ENCODE assay signal across 8 cellular contexts in genomic region chr3:38453914-38454178, GRCh38. TPM values are rescaled to one million over a fixed set of nuclear protein-coding genes. Genes with fewer than 3 reads are reported as not detected.
DNase-seq lines count a peak whose midpoint lies in the region; ATAC-seq and TF ChIP-seq lines count a peak whose summit lies in the region.

No MANE protein-coding gene starts in this region.

- H3K9me3 ChIP-seq in left lung (no peaks in the 10 kb centered on the region), thymus (ENCODE audit: control insufficient read depth) (no peaks in the 10 kb centered on the region)

- WGBS in thymus, result under 1% methylated on average over 36 of the region's 36 CpGs

- peak overlapping the region; percentile 69 to 77 for H3K4me3 ChIP-seq in left lung
- peak overlapping the region; percentile 97 for H3K4me3 ChIP-seq in thymus (ENCODE audit: low read length)

- H3K4me1 Mint-ChIP-seq in activated CD4-positive, alpha-beta T cell treated with anti-CD3 and anti-CD28 coated beads, Interleukin-2, amount 10 ng/mL, durations not matched to agents 7 days and 5 days, result peaks cover 25% of the 10 kb centered on the region
- H3K4me1 Mint-ChIP-seq in activated naive CD8-positive, alpha-beta T cell treated with anti-CD3 and anti-CD28 coated beads, Interleukin-2, amount 10 ng/mL, durations not matched to agents 7 days and 5 days, result peaks cover 9% of the 10 kb centered on the region

- ATAC-seq in activated naive CD8-positive, alpha-beta T cell treated with anti-CD3 and anti-CD28 coated beads, Interleukin-2, amount 10 ng/mL, durations not matched to agents 7 days and 5 days (ENCODE audit: low read depth), result no peak
- ATAC-seq in left lung, result no peak

- peaks cover 10% of the 10 kb centered on the region for H3K9me3 Mint-ChIP-seq in activated CD4-positive, alpha-beta T cell treated with anti-CD3 and anti-CD28 coated beads, Interleukin-2, amount 10 ng/mL, durations not matched to agents 7 days and 5 days
- peaks cover 11% of the 10 kb centered on the region for H3K9me3 Mint-ChIP-seq in activated naive CD8-positive, alpha-beta T cell treated with anti-CD3 and anti-CD28 coated beads, Interleukin-2, amount 10 ng/mL, durations not matched to agents 7 days and 5 days

- H3K27ac ChIP-seq in left lung, result peak overlapping the region; percentile 69 to 80
- peak overlapping the region; percentile 85 for H3K27ac ChIP-seq in thymus (ENCODE audit: low read depth)

- peaks cover 0 to 37% of the 10 kb centered on the region in 2 donors for H3K27me3 ChIP-seq in left lung
- no peaks in the 10 kb centered on the region for H3K27me3 ChIP-seq in thymus (ENCODE audit: control insufficient read depth, insufficient read depth)

- H3K27me3 Mint-ChIP-seq in activated CD4-positive, alpha-beta T cell treated with anti-CD3 and anti-CD28 coated beads, Interleukin-2, amount 10 ng/mL, durations not matched to agents 7 days and 5 days, result peaks cover 7% of the 10 kb centered on the region
- peaks cover 5% of the 10 kb centered on the region for H3K27me3 Mint-ChIP-seq in activated naive CD8-positive, alpha-beta T cell treated with anti-CD3 and anti-CD28 coated beads, Interleukin-2, amount 10 ng/mL, durations not matched to agents 7 days and 5 days

- DNase-seq in activated CD4-positive, alpha-beta T cell treated with anti-CD3 and anti-CD28 coated beads, Interleukin-2, amount 10 ng/mL, durations not matched to agents 7 days and 5 days, result no peak
- no peak for DNase-seq in activated CD4-positive, alpha-beta T cell treated with anti-CD3 and anti-CD28 coated beads for 1 hour
- no peak for DNase-seq in activated naive CD8-positive, alpha-beta T cell treated with anti-CD3 and anti-CD28 coated beads, Interleukin-2, amount 10 ng/mL, durations not matched to agents 7 days and 5 days
- DNase-seq in left lung (no peak), NCI-H1436 treated with DMSO at 0.1 percent for 48 hours (lab: John Stamatoyannopoulos, UW) (no peak), NCI-H2107 (lab: John Stamatoyannopoulos, UW) (no peak), COLO668 (lab: John Stamatoyannopoulos, UW; ENCODE audit: unreplicated experiment) (no peak)

- no peaks in the 10 kb centered on the region for H3K36me3 ChIP-seq in left lung
- no peaks in the 10 kb centered on the region for H3K36me3 ChIP-seq in thymus (ENCODE audit: control insufficient read depth, insufficient read depth)

- TF ChIP-seq CTCF in left lung (IDR thresholded peaks at IDR 0.05), result no peak

- H3K4me1 ChIP-seq in left lung, result peaks cover 14 to 47% of the 10 kb centered on the region in 2 donors
- peaks cover 13% of the 10 kb centered on the region for H3K4me1 ChIP-seq in thymus (ENCODE audit: control insufficient read depth, insufficient read depth, low read length)

- H3K4me3 Mint-ChIP-seq in activated CD4-positive, alpha-beta T cell treated with anti-CD3 and anti-CD28 coated beads, Interleukin-2, amount 10 ng/mL, durations not matched to agents 7 days and 5 days, result peak overlapping the region; percentile 88
- peak overlapping the region; percentile 71 for H3K4me3 Mint-ChIP-seq in activated naive CD8-positive, alpha-beta T cell treated with anti-CD3 and anti-CD28 coated beads, Interleukin-2, amount 10 ng/mL, durations not matched to agents 7 days and 5 days

- CTCF ChIA-PET in activated CD4-positive, alpha-beta T cell treated with anti-CD3 and anti-CD28 coated beads, Interleukin-2, amount 10 ng/mL, durations not matched to agents 7 days and 5 days (lab: Charles Lee), result interaction anchor here (0.9 kb wide), 1 partner anchor 36 kb away, joined by 3 read pairs; no protein-coding TSS in a partner anchor

- H3K36me3 Mint-ChIP-seq in activated CD4-positive, alpha-beta T cell treated with anti-CD3 and anti-CD28 coated beads, Interleukin-2, amount 10 ng/mL, durations not matched to agents 7 days and 5 days (ENCODE audit: low read depth), result peaks cover 3% of the 10 kb centered on the region
- peaks cover 1% of the 10 kb centered on the region for H3K36me3 Mint-ChIP-seq in activated naive CD8-positive, alpha-beta T cell treated with anti-CD3 and anti-CD28 coated beads, Interleukin-2, amount 10 ng/mL, durations not matched to agents 7 days and 5 days

- intact Hi-C loops in left lung (cut with DNase I), result no loop called here

- H3K27ac Mint-ChIP-seq in activated CD4-positive, alpha-beta T cell treated with anti-CD3 and anti-CD28 coated beads, Interleukin-2, amount 10 ng/mL, durations not matched to agents 7 days and 5 days, result peak overlapping the region; percentile 13
- H3K27ac Mint-ChIP-seq in activated naive CD8-positive, alpha-beta T cell treated with anti-CD3 and anti-CD28 coated beads, Interleukin-2, amount 10 ng/mL, durations not matched to agents 7 days and 5 days, result no peak overlapping the region

- POLR2A ChIA-PET in activated CD4-positive, alpha-beta T cell treated with anti-CD3 and anti-CD28 coated beads, Interleukin-2, amount 10 ng/mL, durations not matched to agents 7 days and 5 days (lab: Charles Lee), result no interaction called here
- POLR2A ChIA-PET in activated naive CD8-positive, alpha-beta T cell treated with anti-CD3 and anti-CD28 coated beads, Interleukin-2, amount 10 ng/mL, durations not matched to agents 7 days and 5 days (lab: Charles Lee), result no interaction called here

RNA-seq across cellular contexts. Expression of gene ACVR2B, which starts 0.2 kb away (rescaled TPM):
- total RNA-seq in activated CD4-positive, alpha-beta T cell treated with anti-CD3 and anti-CD28 coated beads, Interleukin-2, amount 10 ng/mL, durations not matched to agents 7 days and 5 days, result 1 to 10 TPM; 6.0 to 6.6 TPM
- 1 to 10 TPM; 7.6 to 8.0 TPM for total RNA-seq in activated naive CD8-positive, alpha-beta T cell treated with anti-CD3 and anti-CD28 coated beads, Interleukin-2, amount 10 ng/mL, durations not matched to agents 7 days and 5 days
- total RNA-seq in left lung, result 1 to 10 TPM; 5.2 TPM
- 2.4 TPM for polyA plus RNA-seq in thymus

RNA-seq across cellular contexts. Expression of gene EXOG, which starts 42.3 kb away (rescaled TPM):
- 10 to 100 TPM; 25.5 to 28.1 TPM for total RNA-seq in activated CD4-positive, alpha-beta T cell treated with anti-CD3 and anti-CD28 coated beads, Interleukin-2, amount 10 ng/mL, durations not matched to agents 7 days and 5 days
- 10 to 100 TPM; 21.9 to 22.8 TPM for total RNA-seq in activated naive CD8-positive, alpha-beta T cell treated with anti-CD3 and anti-CD28 coated beads, Interleukin-2, amount 10 ng/mL, durations not matched to agents 7 days and 5 days
- total RNA-seq in left lung, result 10 to 100 TPM; 12.8 to 14.4 TPM
- polyA plus RNA-seq in thymus, result 14.4 TPM
